Comparison of ENCODE assay signal across 8 cellular contexts in the genomic region with DNA sequence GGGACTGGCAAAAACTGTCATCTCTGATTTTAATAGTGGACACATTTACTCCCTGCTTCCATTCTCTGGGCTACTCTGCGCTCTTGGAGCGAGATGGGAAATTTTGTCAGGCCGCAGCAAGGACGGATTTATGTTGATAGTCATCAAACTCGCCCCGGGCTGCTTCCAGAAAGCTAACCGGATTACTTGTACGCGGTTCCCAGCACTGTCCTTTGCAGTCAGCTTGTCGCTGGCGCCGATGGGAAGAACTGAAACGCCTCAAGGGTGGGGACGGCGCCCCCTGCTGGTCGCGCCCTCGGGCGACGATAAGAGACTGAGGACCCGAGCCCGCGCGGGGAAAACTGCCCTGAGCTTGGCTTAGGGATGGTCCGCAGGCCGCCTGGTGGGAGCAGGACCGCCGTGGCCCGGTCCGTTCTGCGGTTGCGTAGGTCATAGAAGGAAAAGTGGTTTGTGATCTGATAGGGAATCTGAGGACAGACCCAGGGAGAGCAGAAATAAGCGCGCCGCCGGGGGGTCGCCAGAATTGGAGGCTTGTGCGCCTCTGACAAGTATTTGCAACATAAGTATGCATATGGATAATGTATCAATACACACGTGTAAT. TPM values are rescaled to one million over a fixed set of nuclear protein-coding genes. Genes with fewer than 3 reads are reported as not detected.
DNase-seq lines count a peak whose midpoint lies in the region; ATAC-seq and TF ChIP-seq lines count a peak whose summit lies in the region.

No MANE protein-coding gene starts in this region.

- TF ChIP-seq CTCF in Panc1 (IDR thresholded peaks at IDR 0.05), result peak; percentile 96
- peak; percentile 77 for TF ChIP-seq CTCF in fibroblast of mammary gland (conservative IDR thresholded peaks at IDR 0.05; ENCODE audit: control insufficient read depth, insufficient read depth, low read depth, low read length)

- peak; percentile 63 for ATAC-seq in GM21619 (IDR thresholded peaks at IDR 0.05; ENCODE audit: unreplicated experiment)
- peak; percentile 86 for ATAC-seq in Panc1
- ATAC-seq in activated T-cell treated with anti-CD3 and anti-CD28 coated beads, Interleukin-2, amount 50 U/mL, for 72 hours (replicated peaks in 1 of 2), result peak; percentile 63 to 66
- ATAC-seq in naive thymus-derived CD4-positive, alpha-beta T cell, result peak; percentile 69
- ATAC-seq in stimulated activated effector memory CD8-positive, alpha-beta T cell treated with anti-CD3 and anti-CD28 coated beads, Interleukin-12 subunit alpha, Interleukin-12 subunit beta, amount 100 ng/mL, for 72 hours, result peak; percentile 75

- H3K36me3 ChIP-seq in Karpas-422 (ENCODE audit: insufficient read depth, low read length) (peaks cover 17% of the 10 kb centered on the region; the same call in 1 of the 2 replicates), Panc1 (ENCODE audit: control insufficient read depth, insufficient read depth, low read length) (peaks cover 6% of the 10 kb centered on the region; the same call in 1 of the 2 replicates)
- H3K36me3 ChIP-seq in naive thymus-derived CD4-positive, alpha-beta T cell (ENCODE audit: control insufficient read depth in 2 of 3, insufficient read depth in 3 of 3, low read length in 3 of 3), result peaks cover 6 to 24% (median 18%) of the 10 kb centered on the region in 3 experiments

- peak overlapping the region; percentile 99 for H3K4me2 ChIP-seq in Karpas-422 (ENCODE audit: low read depth, low read length, poor library complexity, severe bottlenecking)

- peak overlapping the region; percentile 75 for H3K4me3 ChIP-seq in Karpas-422 (ENCODE audit: low read length)
- H3K4me3 ChIP-seq in Panc1 (ENCODE audit: low read depth in 2 of 2, low read length in 2 of 2), result peak overlapping the region; percentile 94 to 96
- H3K4me3 ChIP-seq in fibroblast of mammary gland (ENCODE audit: control insufficient read depth, low read depth, low read length), result peak overlapping the region; percentile 99
- H3K4me3 ChIP-seq in naive thymus-derived CD4-positive, alpha-beta T cell (ENCODE audit: low read length), result peak overlapping the region; percentile 81

- POLR2A ChIA-PET in Panc1 (lab: Charles Lee), result interaction anchor here (1.7 kb wide), 1 partner anchor 19 kb away, joined by 10 read pairs; no protein-coding TSS in a partner anchor
- POLR2A ChIA-PET in naive thymus-derived CD4-positive, alpha-beta T cell (lab: Charles Lee), result interaction anchor here (0.6 to 3.4 kb wide), 20 partner anchors 10 to 1297 kb away, joined by 3 to 25 read pairs (median 4); partner anchors contain the start of gene HMGN4

- peaks cover 25% of the 10 kb centered on the region for H3K27me3 Mint-ChIP-seq in activated T-cell treated with anti-CD3 and anti-CD28 coated beads, Interleukin-2, amount 50 U/mL, for 72 hours (ENCODE audit: low read depth)
- H3K27me3 Mint-ChIP-seq in naive thymus-derived CD4-positive, alpha-beta T cell, result peaks cover 9 to 37% (median 16%) of the 10 kb centered on the region in 5 donors

- peak overlapping the region; percentile 82 for H3K9ac ChIP-seq in Karpas-422 (ENCODE audit: low read length)

- peaks cover 8% of the 10 kb centered on the region; the same call in 1 of the 2 replicates for H4K20me1 ChIP-seq in Karpas-422 (ENCODE audit: insufficient read depth, low read depth, low read length)

- intact Hi-C loops in Panc1 (cut with micrococcal nuclease; ENCODE audit: unreplicated experiment), result loop anchor here (1.0 kb wide), 2 partner anchors 18 to 23 kb away; no protein-coding TSS in a partner anchor
- intact Hi-C loops in naive thymus-derived CD4-positive, alpha-beta T cell (cut with micrococcal nuclease), result loop anchor here (1.0 to 10.0 kb wide), 20 partner anchors 18 to 1489 kb away; partner anchors contain the start of genes HMGN4 (in 2 of the 2), BTN3A2 (in 1 of the 2), TRIM38 (in 1 of the 2) and ZNF165 (in 1 of the 2)

- in situ Hi-C loops in Panc1 (cut with HindIII; ENCODE audit: low pct_unique_long_range_greater_than_20kb, low sequenced_read_pairs), result no loop called here

- peaks cover 40% of the 10 kb centered on the region for H3K4me1 Mint-ChIP-seq in activated T-cell treated with anti-CD3 and anti-CD28 coated beads, Interleukin-2, amount 50 U/mL, for 72 hours (ENCODE audit: low read depth)
- peaks cover 3 to 20% (median 10%) of the 10 kb centered on the region in 7 donors for H3K4me1 Mint-ChIP-seq in naive thymus-derived CD4-positive, alpha-beta T cell
- H3K4me1 Mint-ChIP-seq in stimulated activated effector memory CD8-positive, alpha-beta T cell treated with anti-CD3 and anti-CD28 coated beads, Interleukin-12 subunit alpha, Interleukin-12 subunit beta, amount 100 ng/mL, for 72 hours, result peaks cover 5% of the 10 kb centered on the region

- no TSS peak for BruUV-seq in Panc1 (replicated peaks; lab: Mats Ljungman, UMichigan)

- CTCF ChIA-PET in Panc1 (lab: Charles Lee), result interaction anchor here (0.6 to 3.4 kb wide), 9 partner anchors 13 to 554 kb away, joined by 3 to 39 read pairs (median 4); no protein-coding TSS in a partner anchor
- CTCF ChIA-PET in naive thymus-derived CD4-positive, alpha-beta T cell (lab: Charles Lee), result interaction anchor here (0.6 to 4.0 kb wide), 18 partner anchors 10 to 421 kb away, joined by 3 to 27 read pairs (median 4); no protein-coding TSS in a partner anchor

- H3K36me3 Mint-ChIP-seq in activated T-cell treated with anti-CD3 and anti-CD28 coated beads, Interleukin-2, amount 50 U/mL, for 72 hours (ENCODE audit: insufficient read depth in 2 of 2), result peaks cover 4 to 11% of the 10 kb centered on the region in 2 donors
- peaks cover 0 to 12% (median 9%) of the 10 kb centered on the region in 5 donors for H3K36me3 Mint-ChIP-seq in naive thymus-derived CD4-positive, alpha-beta T cell
- H3K36me3 Mint-ChIP-seq in stimulated activated effector memory CD8-positive, alpha-beta T cell treated with anti-CD3 and anti-CD28 coated beads, Interleukin-12 subunit alpha, Interleukin-12 subunit beta, amount 100 ng/mL, for 72 hours, result peaks cover 35% of the 10 kb centered on the region

- H3K27ac ChIP-seq in Karpas-422 (ENCODE audit: low read length), result peak overlapping the region; percentile 64; the same call in 1 of the 2 replicates
- peak overlapping the region; percentile 90 for H3K27ac ChIP-seq in Panc1 (ENCODE audit: low read length)
- H3K27ac ChIP-seq in naive thymus-derived CD4-positive, alpha-beta T cell (ENCODE audit: low read depth, low read length), result peak overlapping the region; percentile 52

- H3K27me3 ChIP-seq in Karpas-422 (ENCODE audit: low read length), result no peaks in the 10 kb centered on the region
- no peaks in the 10 kb centered on the region for H3K27me3 ChIP-seq in Panc1 (ENCODE audit: control insufficient read depth, insufficient read depth, low read length)
- peaks cover 9 to 14% of the 10 kb centered on the region in 2 donors for H3K27me3 ChIP-seq in naive thymus-derived CD4-positive, alpha-beta T cell (ENCODE audit: control insufficient read depth in 2 of 2, insufficient read depth in 2 of 2, low read length in 2 of 2)

- H2AFZ ChIP-seq in Karpas-422 (ENCODE audit: low read length), result peak overlapping the region; percentile 94

- H3K27ac Mint-ChIP-seq in activated T-cell treated with anti-CD3 and anti-CD28 coated beads, Interleukin-2, amount 50 U/mL, for 72 hours, result no peak overlapping the region
- H3K27ac Mint-ChIP-seq in naive thymus-derived CD4-positive, alpha-beta T cell, result no peak overlapping the region
- no peak overlapping the region for H3K27ac Mint-ChIP-seq in stimulated activated effector memory CD8-positive, alpha-beta T cell treated with anti-CD3 and anti-CD28 coated beads, Interleukin-12 subunit alpha, Interleukin-12 subunit beta, amount 100 ng/mL, for 72 hours

- H3K9me3 ChIP-seq in Karpas-422 (ENCODE audit: low read length) (no peaks in the 10 kb centered on the region), Panc1 (ENCODE audit: control insufficient read depth, insufficient read depth, low read depth, low read length) (no peaks in the 10 kb centered on the region)
- no peaks in the 10 kb centered on the region for H3K9me3 ChIP-seq in naive thymus-derived CD4-positive, alpha-beta T cell (ENCODE audit: control insufficient read depth in 2 of 3, low read length in 3 of 3)

- H3K9me2 ChIP-seq in Karpas-422 (replicated peaks; ENCODE audit: insufficient read depth, low read length), result no peaks in the 10 kb centered on the region

- H3K4me3 Mint-ChIP-seq in activated T-cell treated with anti-CD3 and anti-CD28 coated beads, Interleukin-2, amount 50 U/mL, for 72 hours, result no peak overlapping the region
- H3K4me3 Mint-ChIP-seq in naive thymus-derived CD4-positive, alpha-beta T cell, result no peak overlapping the region
- H3K4me3 Mint-ChIP-seq in stimulated activated effector memory CD8-positive, alpha-beta T cell treated with anti-CD3 and anti-CD28 coated beads, Interleukin-12 subunit alpha, Interleukin-12 subunit beta, amount 100 ng/mL, for 72 hours, result no peak overlapping the region

- H3K4me1 ChIP-seq in Karpas-422 (ENCODE audit: low read length) (peaks cover 24% of the 10 kb centered on the region), Panc1 (ENCODE audit: control insufficient read depth, insufficient read depth, low read length) (peaks cover 3% of the 10 kb centered on the region; the same call in 1 of the 2 replicates)
- H3K4me1 ChIP-seq in naive thymus-derived CD4-positive, alpha-beta T cell (ENCODE audit: control insufficient read depth in 2 of 2, insufficient read depth in 2 of 2, low read length in 2 of 2), result peaks cover 17 to 22% of the 10 kb centered on the region in 2 donors

- H3K79me2 ChIP-seq in Karpas-422 (ENCODE audit: low read length), result peaks cover 20% of the 10 kb centered on the region

- H3K9me3 Mint-ChIP-seq in activated T-cell treated with anti-CD3 and anti-CD28 coated beads, Interleukin-2, amount 50 U/mL, for 72 hours, result no peaks in the 10 kb centered on the region
- H3K9me3 Mint-ChIP-seq in naive thymus-derived CD4-positive, alpha-beta T cell, result no peaks in the 10 kb centered on the region
- no peaks in the 10 kb centered on the region for H3K9me3 Mint-ChIP-seq in stimulated activated effector memory CD8-positive, alpha-beta T cell treated with anti-CD3 and anti-CD28 coated beads, Interleukin-12 subunit alpha, Interleukin-12 subunit beta, amount 100 ng/mL, for 72 hours

- DNase-seq in DMS153 (lab: John Stamatoyannopoulos, UW) (peak; percentile 71), Karpas-422 (peak; percentile 95), Panc1 (ENCODE audit: low read depth, low spot score) (peak; percentile 78), fibroblast of mammary gland (ENCODE audit: low read depth) (peak; percentile 85)
- DNase-seq in activated T-cell treated with anti-CD3 and anti-CD28 coated beads, Interleukin-2, amount 50 U/mL, for 72 hours, result peak; percentile 89 to 92
- DNase-seq in naive thymus-derived CD4-positive, alpha-beta T cell, result peak; percentile 69 to 90 (median 79)
- peak; percentile 90 to 94 for DNase-seq in stimulated activated effector memory CD8-positive, alpha-beta T cell treated with anti-CD3 and anti-CD28 coated beads, Interleukin-12 subunit alpha, Interleukin-12 subunit beta, amount 100 ng/mL, for 72 hours (ENCODE audit: low spot score in 2 of 2)

RNA-seq across cellular contexts. Expression of gene ABT1, which starts 1.0 kb away (rescaled TPM):
- total RNA-seq in Karpas-422 (2014; rRNA removed; shearing (Covaris generic); ENCODE audit: low replicate concordance), result 22.7 and 23.7 TPM in 2 replicates
- total RNA-seq in Panc1 (2021; ENCODE audit: unreplicated experiment), result 18.0 TPM
- polyA plus RNA-seq in Panc1 (2012; ENCODE audit: insufficient read length), result 15.2 TPM
- total RNA-seq in activated T-cell treated with anti-CD3 and anti-CD28 coated beads, Interleukin-2, amount 50 U/mL, for 72 hours, result 10 to 100 TPM; 20.9 to 21.8 TPM
- 10 to 100 TPM; 23.3 to 37.5 (median 35.0) TPM for total RNA-seq in naive thymus-derived CD4-positive, alpha-beta T cell
- polyA plus RNA-seq in naive thymus-derived CD4-positive, alpha-beta T cell, result 10 to 100 TPM; 39.4 to 44.8 TPM

RNA-seq across cellular contexts. Expression of gene HMGN4, which starts 57.6 kb away (rescaled TPM):
- total RNA-seq in Karpas-422 (2014; rRNA removed; shearing (Covaris generic); ENCODE audit: low replicate concordance), result 57.3 and 103 TPM in 2 replicates
- 60.5 TPM for total RNA-seq in Panc1 (2021; ENCODE audit: unreplicated experiment)
- 67.7 TPM for polyA plus RNA-seq in Panc1 (2012; ENCODE audit: insufficient read length)
- total RNA-seq in activated T-cell treated with anti-CD3 and anti-CD28 coated beads, Interleukin-2, amount 50 U/mL, for 72 hours, result 10 to 100 TPM; 84.7 to 90.9 TPM
- 10 to 100 TPM; 37.6 to 96.0 (median 81.7) TPM for total RNA-seq in naive thymus-derived CD4-positive, alpha-beta T cell
- 100 to 1,000 TPM; 122 to 154 TPM for polyA plus RNA-seq in naive thymus-derived CD4-positive, alpha-beta T cell

Comparison
In these comparisons a context has a peak if more than half of its experiments do, and no peak if none do; other contexts are left out.
1. Peak in every context shown above with its lines: DNase-seq, ATAC-seq, H3K4me3 ChIP-seq and H3K27ac ChIP-seq.